11 cellular contexts compared by ENCODE assay signal in genomic region chrY:7344661-7345060, GRCh38.
DNase-seq lines count a peak whose midpoint lies in the region; ATAC-seq and TF ChIP-seq lines count a peak whose summit lies in the region.
"Had no signal": no experiment of that assay in that cellular context is flagged by ENCODE, and none has a peak within 500 bp of the region (broad histone marks: within the 10 kb centered on the region; RNA-seq: fewer than 3 reads in every experiment).

No MANE protein-coding gene starts in this region.

- H3K27ac ChIP-seq in tibial nerve: no peak overlapping the region
- H3K27ac ChIP-seq in hepatocyte: no peak overlapping the region
- H3K27ac ChIP-seq: upper lobe of left lung had no signal

- ATAC-seq in activated T-cell treated with anti-CD3 and anti-CD28 coated beads, Interleukin-2, amount 50 U/mL, for 72 hours (replicated peaks in 1 of 2): no peak
- no peak for ATAC-seq in activated T-cell treated with anti-CD3 and anti-CD28 coated beads, Interleukin-2, amount 50 U/mL, for 4 hours
- no peak for ATAC-seq in activated B cell treated with CpG ODN at 0.5 μM for 24 hours (ENCODE audit: low read depth)

- no peak for TF ChIP-seq CTCF in activated B cell treated with CpG ODN at 0.5 μM for 24 hours (IDR thresholded peaks at IDR 0.05)
- TF ChIP-seq CTCF in glutamatergic neuron (IDR thresholded peaks at IDR 0.05; ENCODE audit: partially characterized antibody, unreplicated experiment): peak; percentile 49
- TF ChIP-seq CTCF in tibial nerve (IDR thresholded peaks at IDR 0.05): peak in 1 of 5 experiments; percentile 42
- no peak for TF ChIP-seq CTCF in hepatocyte (IDR thresholded peaks at IDR 0.05; ENCODE audit: poor library complexity)

- peak overlapping the region; percentile 18 for H3K27ac Mint-ChIP-seq in activated T-cell treated with anti-CD3 and anti-CD28 coated beads, Interleukin-2, amount 50 U/mL, for 72 hours
- H3K27ac Mint-ChIP-seq in activated B cell treated with CpG ODN at 0.5 μM for 24 hours (no peak overlapping the region), glutamatergic neuron (ENCODE audit: unreplicated experiment) (no peak overlapping the region)
- H3K27ac Mint-ChIP-seq: IgD-negative memory B cell had no signal

- H3K36me3 ChIP-seq in tibial nerve: no peaks in the 10 kb centered on the region
- H3K36me3 ChIP-seq in hepatocyte (replicated peaks; ENCODE audit: insufficient read depth, low read depth): no peaks in the 10 kb centered on the region
- H3K36me3 ChIP-seq: upper lobe of left lung had no signal

- H3K4me1 ChIP-seq in tibial nerve (no peaks in the 10 kb centered on the region), hepatocyte (ENCODE audit: insufficient read depth) (no peaks in the 10 kb centered on the region)
- H3K4me1 ChIP-seq: upper lobe of left lung had no signal

- peaks cover 0 to 9% of the 10 kb centered on the region in 2 donors for H3K36me3 Mint-ChIP-seq in activated T-cell treated with anti-CD3 and anti-CD28 coated beads, Interleukin-2, amount 50 U/mL, for 72 hours (ENCODE audit: insufficient read depth in 2 of 2)
- peaks cover 20% of the 10 kb centered on the region for H3K36me3 Mint-ChIP-seq in activated T-cell treated with anti-CD3 and anti-CD28 coated beads, Interleukin-2, amount 50 U/mL, for 4 hours (ENCODE audit: insufficient read depth)
- H3K36me3 Mint-ChIP-seq in activated B cell treated with CpG ODN at 0.5 μM for 24 hours (ENCODE audit: low read depth) (peaks cover 25% of the 10 kb centered on the region), glutamatergic neuron (ENCODE audit: unreplicated experiment) (no peaks in the 10 kb centered on the region)
- H3K36me3 Mint-ChIP-seq: IgD-negative memory B cell had no signal

- no peaks in the 10 kb centered on the region for H3K27me3 Mint-ChIP-seq in activated T-cell treated with anti-CD3 and anti-CD28 coated beads, Interleukin-2, amount 50 U/mL, for 72 hours (ENCODE audit: low read depth)
- H3K27me3 Mint-ChIP-seq in activated T-cell treated with anti-CD3 and anti-CD28 coated beads, Interleukin-2, amount 50 U/mL, for 4 hours (ENCODE audit: low read depth): no peaks in the 10 kb centered on the region
- H3K27me3 Mint-ChIP-seq in activated B cell treated with CpG ODN at 0.5 μM for 24 hours (no peaks in the 10 kb centered on the region), glutamatergic neuron (ENCODE audit: unreplicated experiment) (no peaks in the 10 kb centered on the region)
- H3K27me3 Mint-ChIP-seq: IgD-negative memory B cell had no signal

- H3K4me3 ChIP-seq in tibial nerve: no peak overlapping the region
- H3K4me3 ChIP-seq in hepatocyte: no peak overlapping the region
- H3K4me3 ChIP-seq: upper lobe of left lung had no signal

- peak in 1 of 2 donors; percentile 50 for DNase-seq in activated T-cell treated with anti-CD3 and anti-CD28 coated beads, Interleukin-2, amount 50 U/mL, for 72 hours
- DNase-seq in activated T-cell treated with anti-CD3 and anti-CD28 coated beads, Interleukin-2, amount 50 U/mL, for 4 hours: no peak
- peak; percentile 24 for DNase-seq in activated B cell treated with CpG ODN at 0.5 μM for 24 hours
- DNase-seq in glutamatergic neuron: peak; percentile 58
- peak; percentile 30 to 67 for DNase-seq in tibial nerve (ENCODE audit: low spot score in 2 of 2)
- DNase-seq in hepatocyte (ENCODE audit: low spot score): no peak
- DNase-seq in DMS153 (lab: John Stamatoyannopoulos, UW): no peak
- DNase-seq in DMS53 treated with DMSO at 0.1 percent for 48 hours (lab: John Stamatoyannopoulos, UW; ENCODE audit: unreplicated experiment): no peak
- DNase-seq: mammary epithelial cell, upper lobe of left lung had no signal

- H3K79me2 ChIP-seq in hepatocyte: no peaks in the 10 kb centered on the region

- H3K4me1 Mint-ChIP-seq in activated T-cell treated with anti-CD3 and anti-CD28 coated beads, Interleukin-2, amount 50 U/mL, for 72 hours (ENCODE audit: low read depth): no peaks in the 10 kb centered on the region
- peaks cover 40% of the 10 kb centered on the region for H3K4me1 Mint-ChIP-seq in activated T-cell treated with anti-CD3 and anti-CD28 coated beads, Interleukin-2, amount 50 U/mL, for 4 hours (ENCODE audit: low read depth)
- H3K4me1 Mint-ChIP-seq in activated B cell treated with CpG ODN at 0.5 μM for 24 hours (peaks cover 7% of the 10 kb centered on the region), glutamatergic neuron (ENCODE audit: low read depth, unreplicated experiment) (peaks cover 9% of the 10 kb centered on the region)
- H3K4me1 Mint-ChIP-seq: IgD-negative memory B cell had no signal

- no peaks in the 10 kb centered on the region for H4K20me1 ChIP-seq in hepatocyte (ENCODE audit: insufficient read depth, poor library complexity, severe bottlenecking)

- H3K4me2 ChIP-seq in hepatocyte: no peak overlapping the region

- H3K4me3 Mint-ChIP-seq in activated T-cell treated with anti-CD3 and anti-CD28 coated beads, Interleukin-2, amount 50 U/mL, for 72 hours: no peak overlapping the region
- H3K4me3 Mint-ChIP-seq in activated T-cell treated with anti-CD3 and anti-CD28 coated beads, Interleukin-2, amount 50 U/mL, for 4 hours: no peak overlapping the region
- H3K4me3 Mint-ChIP-seq in activated B cell treated with CpG ODN at 0.5 μM for 24 hours (no peak overlapping the region), glutamatergic neuron (ENCODE audit: unreplicated experiment) (no peak overlapping the region)
- H3K4me3 Mint-ChIP-seq: IgD-negative memory B cell had no signal

- TF ChIP-seq EP300 in tibial nerve (IDR thresholded peaks at IDR 0.05): peak in 1 of 2 donors; percentile 28

- no peak for TF ChIP-seq POLR2A in tibial nerve (IDR thresholded peaks at IDR 0.05)

- CTCF ChIA-PET in activated B cell treated with CpG ODN at 0.5 μM for 24 hours (lab: Charles Lee): interaction anchor here (0.6 to 1.2 kb wide), 2 partner anchors 474 to 1371 kb away, joined by 4 read pairs; no protein-coding TSS in a partner anchor

- H2AFZ ChIP-seq in hepatocyte: no peak overlapping the region

- intact Hi-C loops in activated B cell treated with CpG ODN at 0.5 μM for 24 hours (cut with micrococcal nuclease): loop anchor here (1.0 to 10.0 kb wide), 5 partner anchors 71 to 1560 kb away; no protein-coding TSS in a partner anchor

- H3K9me3 ChIP-seq in tibial nerve: no peaks in the 10 kb centered on the region
- no peaks in the 10 kb centered on the region for H3K9me3 ChIP-seq in hepatocyte (ENCODE audit: low read depth)
- H3K9me3 ChIP-seq: upper lobe of left lung had no signal

- 1% methylated on average over 7 of the region's 7 CpGs; no CpG with 5 or more reads in 1 of the 2 donors for WGBS in tibial nerve, 2 donors
- no CpG with 5 or more reads among the region's 7 CpGs for WGBS in hepatocyte (ENCODE audit: low lambda C conversion rate, missing lambda C conversion rate)

- no peaks in the 10 kb centered on the region for H3K9me3 Mint-ChIP-seq in activated T-cell treated with anti-CD3 and anti-CD28 coated beads, Interleukin-2, amount 50 U/mL, for 72 hours
- no peaks in the 10 kb centered on the region for H3K9me3 Mint-ChIP-seq in activated T-cell treated with anti-CD3 and anti-CD28 coated beads, Interleukin-2, amount 50 U/mL, for 4 hours
- H3K9me3 Mint-ChIP-seq in activated B cell treated with CpG ODN at 0.5 μM for 24 hours: no peaks in the 10 kb centered on the region
- no peaks in the 10 kb centered on the region for H3K9me3 Mint-ChIP-seq in glutamatergic neuron (ENCODE audit: unreplicated experiment)
- H3K9me3 Mint-ChIP-seq: IgD-negative memory B cell had no signal

- H3K27me3 ChIP-seq in tibial nerve: no peaks in the 10 kb centered on the region
- H3K27me3 ChIP-seq in hepatocyte: no peaks in the 10 kb centered on the region
- H3K27me3 ChIP-seq: upper lobe of left lung had no signal

- POLR2A ChIA-PET in activated B cell treated with CpG ODN at 0.5 μM for 24 hours (lab: Charles Lee): no interaction called here

- no peaks in the 10 kb centered on the region for H3K9me2 ChIP-seq in hepatocyte (replicated peaks; ENCODE audit: insufficient read depth)

Comparison
In these comparisons a context has a peak if more than half of its experiments do, and no peak if none do; other contexts are left out.
1. DNase-seq: peak in activated B cell treated with CpG ODN at 0.5 μM for 24 hours (single experiment), glutamatergic neuron (single experiment) and tibial nerve (2 of 2); none in activated T-cell treated with anti-CD3 and anti-CD28 coated beads, Interleukin-2, amount 50 U/mL, for 4 hours (single experiment), hepatocyte (single experiment), DMS153 (single experiment) and DMS53 treated with DMSO at 0.1 percent for 48 hours (single experiment).